1 cellular context compared by ENCODE assay signal in the genomic region with DNA sequence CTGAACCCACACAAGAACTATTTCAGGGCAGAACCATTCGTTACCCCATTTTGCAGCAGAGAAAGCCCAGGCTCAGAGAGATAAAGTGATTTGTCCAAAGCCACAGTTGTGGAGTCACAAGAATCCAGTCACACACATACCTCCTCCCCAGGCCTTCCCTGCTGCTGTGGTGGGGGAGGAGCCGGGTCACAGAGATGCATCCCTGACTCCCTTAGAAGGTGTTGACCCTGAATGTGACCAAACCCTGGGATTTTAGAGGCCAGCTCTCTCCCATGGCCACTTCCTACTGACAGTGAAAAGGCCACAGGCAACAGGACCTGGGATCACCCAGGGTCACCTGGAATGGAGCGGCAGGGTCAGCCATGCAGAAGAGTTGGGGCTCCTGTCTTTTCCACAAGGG.
TF ChIP-seq lines count a peak whose summit lies in the region.

No MANE protein-coding gene starts in this region.

TF ChIP-seq in IMR-90, 13 proteins besides CTCF, POLR2A, EP300 and RAD21 (continued from another document):
- TF ChIP-seq FOS (IDR thresholded peaks at IDR 0.05; ENCODE audit: low read depth, low read length) (no peak), RFX5 (IDR thresholded peaks at IDR 0.05; ENCODE audit: low read depth, low read length) (no peak), NFE2L2 (IDR thresholded peaks at IDR 0.05; ENCODE audit: low read depth, low read length) (no peak), SMC3 (IDR thresholded peaks at IDR 0.05; ENCODE audit: low read depth, low read length) (no peak), MAFK (IDR thresholded peaks at IDR 0.05; ENCODE audit: low read depth, low read length) (no peak), CEBPB (IDR thresholded peaks at IDR 0.05; ENCODE audit: low read depth, low read length) (no peak), BHLHE40 (IDR thresholded peaks at IDR 0.05; ENCODE audit: low read depth, low read length) (no peak), MAZ (IDR thresholded peaks at IDR 0.05; ENCODE audit: borderline replicate concordance, low read depth, low read length) (no peak), CHD1 (IDR thresholded peaks at IDR 0.05; ENCODE audit: low read depth, low read length) (no peak), MXI1 (IDR thresholded peaks at IDR 0.05; ENCODE audit: borderline replicate concordance, low read depth, low read length) (no peak)
- TF ChIP-seq, protein P1, sequence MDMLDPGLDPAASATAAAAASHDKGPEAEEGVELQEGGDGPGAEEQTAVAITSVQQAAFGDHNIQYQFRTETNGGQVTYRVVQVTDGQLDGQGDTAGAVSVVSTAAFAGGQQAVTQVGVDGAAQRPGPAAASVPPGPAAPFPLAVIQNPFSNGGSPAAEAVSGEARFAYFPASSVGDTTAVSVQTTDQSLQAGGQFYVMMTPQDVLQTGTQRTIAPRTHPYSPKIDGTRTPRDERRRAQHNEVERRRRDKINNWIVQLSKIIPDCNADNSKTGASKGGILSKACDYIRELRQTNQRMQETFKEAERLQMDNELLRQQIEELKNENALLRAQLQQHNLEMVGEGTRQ (IDR thresholded peaks at IDR 0.05; ENCODE audit: low read depth, low read length), result no peak
- TF ChIP-seq, protein P2, sequence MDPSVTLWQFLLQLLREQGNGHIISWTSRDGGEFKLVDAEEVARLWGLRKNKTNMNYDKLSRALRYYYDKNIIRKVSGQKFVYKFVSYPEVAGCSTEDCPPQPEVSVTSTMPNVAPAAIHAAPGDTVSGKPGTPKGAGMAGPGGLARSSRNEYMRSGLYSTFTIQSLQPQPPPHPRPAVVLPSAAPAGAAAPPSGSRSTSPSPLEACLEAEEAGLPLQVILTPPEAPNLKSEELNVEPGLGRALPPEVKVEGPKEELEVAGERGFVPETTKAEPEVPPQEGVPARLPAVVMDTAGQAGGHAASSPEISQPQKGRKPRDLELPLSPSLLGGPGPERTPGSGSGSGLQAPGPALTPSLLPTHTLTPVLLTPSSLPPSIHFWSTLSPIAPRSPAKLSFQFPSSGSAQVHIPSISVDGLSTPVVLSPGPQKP (IDR thresholded peaks at IDR 0.05; ENCODE audit: borderline replicate concordance, low read depth, low read length), result no peak
TF ChIP-seq in IMR-90: peak in this region for 0.
